Comparison of ENCODE assay signal across 8 cellular contexts in genomic region chr2:36355157-36355889, GRCh38. TPM values are rescaled to one million over a fixed set of nuclear protein-coding genes. Genes with fewer than 3 reads are reported as not detected.
DNase-seq lines count a peak whose midpoint lies in the region; ATAC-seq and TF ChIP-seq lines count a peak whose summit lies in the region.

Gene CRIM1 (plus strand): TSS chr2:36355778. CDS start chr2:36356293, 515 bp downstream.

- H3K27me3 ChIP-seq in heart right ventricle (peaks cover 0 to 34% (median 0%) of the 10 kb centered on the region in 7 donors), trophoblast cell (ENCODE audit: insufficient read depth, low read length) (no peaks in the 10 kb centered on the region), vagina (no peaks in the 10 kb centered on the region)

- H3K79me1 ChIP-seq in trophoblast cell (ENCODE audit: low read length), result peaks cover 22% of the 10 kb centered on the region

- peak within 1 kb of the TSS; percentile 89 for H2BK120ac ChIP-seq in trophoblast cell (ENCODE audit: insufficient read depth, low read length, poor library complexity)

- peak within 1 kb of the TSS; percentile 53 for H4K8ac ChIP-seq in trophoblast cell (ENCODE audit: low read depth, low read length)

- H3K4me3 ChIP-seq in heart right ventricle (peak within 1 kb of the TSS; percentile 56 to 95 (median 89)), trophoblast cell (ENCODE audit: low read depth, low read length) (peak within 1 kb of the TSS; percentile 93), vagina (peak within 1 kb of the TSS; percentile 85 to 97)

- H3K4me3 Mint-ChIP-seq in CD14-positive monocyte, result peak within 1 kb of the TSS; percentile 80 to 90

- DNase-seq in CD14-positive monocyte (ENCODE audit: low spot score), result no peak
- DNase-seq in SW 1271 (lab: John Stamatoyannopoulos, UW), result peak; percentile 63 to 87
- peak in 55 of 56 donors; percentile 15 to 88 (median 76) for DNase-seq in amygdala (lab: John Stamatoyannopoulos, UW)
- DNase-seq in heart right ventricle, result peak; percentile 90 to 93
- peak; percentile 72 to 79 for DNase-seq in trophoblast cell
- peak in 1 of 2 donors; percentile 93 for DNase-seq in vagina (ENCODE audit: extremely low spot score in 2 of 2)

- peak within 1 kb of the TSS; percentile 99 for H3K18ac ChIP-seq in trophoblast cell (ENCODE audit: low read length)

- H4K12ac ChIP-seq in trophoblast cell (ENCODE audit: low read depth, low read length), result peak within 1 kb of the TSS; percentile 91

- peak within 1 kb of the TSS in 1 of 7 donors; percentile 49 for H3K27ac Mint-ChIP-seq in CD14-positive monocyte

- H3K79me2 ChIP-seq in trophoblast cell (ENCODE audit: control insufficient read depth, insufficient read depth, low read length, poor library complexity), result peaks cover 25% of the 10 kb centered on the region

- peak within 1 kb of the TSS; percentile 67 for H3K4me2 ChIP-seq in trophoblast cell (ENCODE audit: low read length)

- H3K9me3 ChIP-seq in heart right ventricle, result no peaks in the 10 kb centered on the region
- H3K9me3 ChIP-seq in trophoblast cell (ENCODE audit: insufficient read depth, low read depth, low read length), result no peaks in the 10 kb centered on the region
- no peaks in the 10 kb centered on the region for H3K9me3 ChIP-seq in vagina

- peak within 1 kb of the TSS; percentile 94 for H2BK5ac ChIP-seq in trophoblast cell (ENCODE audit: low read depth, low read length, poor library complexity)

- peaks cover 0 to 14% (median 10%) of the 10 kb centered on the region in 7 donors for H3K9me3 Mint-ChIP-seq in CD14-positive monocyte

- peak within 1 kb of the TSS; percentile 34 for H2AK5ac ChIP-seq in trophoblast cell (ENCODE audit: low read length)

- H3K27ac ChIP-seq in heart right ventricle (peak within 1 kb of the TSS; percentile 81 to 93 (median 91)), trophoblast cell (ENCODE audit: low read depth, low read length) (peak within 1 kb of the TSS; percentile 87), vagina (peak within 1 kb of the TSS; percentile 86)

- ATAC-seq in GM19395 (IDR thresholded peaks at IDR 0.05; ENCODE audit: unreplicated experiment), result peak; percentile 41
- ATAC-seq in HG03460 (IDR thresholded peaks at IDR 0.05; ENCODE audit: unreplicated experiment), result peak; percentile 38
- ATAC-seq in heart right ventricle, result peak; percentile 69 to 93 (median 80)

- peaks cover 44 to 59% (median 45%) of the 10 kb centered on the region in 3 donors for H3K27me3 Mint-ChIP-seq in CD14-positive monocyte (ENCODE audit: low read depth in 3 of 3)

- H3K9ac ChIP-seq in trophoblast cell (ENCODE audit: low read length), result peak within 1 kb of the TSS; percentile 87

- H2AFZ ChIP-seq in trophoblast cell (ENCODE audit: insufficient read depth, low read length, poor library complexity), result peak within 1 kb of the TSS; percentile 74

- H3K14ac ChIP-seq in trophoblast cell (ENCODE audit: low read length), result peak within 1 kb of the TSS; percentile 98

- TF ChIP-seq CTCF in CD14-positive monocyte (IDR thresholded peaks at IDR 0.05) (no peak), heart right ventricle (IDR thresholded peaks at IDR 0.05) (no peak), vagina (IDR thresholded peaks at IDR 0.05) (no peak)

- peak within 1 kb of the TSS; percentile 91 for H2BK12ac ChIP-seq in trophoblast cell (ENCODE audit: low read length)

- peak in 1 of 2 donors; percentile 95 for TF ChIP-seq POLR2A in vagina (IDR thresholded peaks at IDR 0.05)

- H3K4ac ChIP-seq in trophoblast cell (ENCODE audit: low read depth, low read length), result peak within 1 kb of the TSS; percentile 81

- H3K4me1 ChIP-seq in heart right ventricle (peaks cover 8 to 55% (median 44%) of the 10 kb centered on the region in 9 donors), trophoblast cell (ENCODE audit: control insufficient read depth in 1 of 2, insufficient read depth in 2 of 2, low read length in 2 of 2) (peaks cover 2 to 7% of the 10 kb centered on the region in 2 experiments), vagina (peaks cover 39% of the 10 kb centered on the region)

- H3K4me1 Mint-ChIP-seq in CD14-positive monocyte, result peaks cover 58% of the 10 kb centered on the region

- no peaks in the 10 kb centered on the region for H3K36me3 ChIP-seq in heart right ventricle
- no peaks in the 10 kb centered on the region for H3K36me3 ChIP-seq in trophoblast cell (ENCODE audit: control insufficient read depth in 1 of 2, insufficient read depth in 2 of 2, low read length in 2 of 2)
- H3K36me3 ChIP-seq in vagina, result no peaks in the 10 kb centered on the region

- WGBS in heart right ventricle, 2 donors, result 0 to 1% methylated on average over 52 to 79 of the region's 82 CpGs
- WGBS in trophoblast cell (ENCODE audit: extremely low coverage, insufficient coverage, insufficient read length), result no CpG with 5 or more reads among the region's 82 CpGs

- H4K91ac ChIP-seq in trophoblast cell (ENCODE audit: low read depth, low read length), result peak within 1 kb of the TSS; percentile 91

- no peak within 1 kb of the TSS for H3K23ac ChIP-seq in trophoblast cell (ENCODE audit: low read length)

- H3K36me3 Mint-ChIP-seq in CD14-positive monocyte, result peaks cover 8 to 13% of the 10 kb centered on the region in 2 donors

- intact Hi-C loops in CD14-positive monocyte (cut with micrococcal nuclease), result loop anchor here (10.0 kb wide), 2 partner anchors 309 to 429 kb away; no protein-coding TSS in a partner anchor
- intact Hi-C loops in heart right ventricle (cut with DNase I), result loop anchor here in 9 of 10 donors (2.0 to 10.0 kb wide), 10 partner anchors 57 to 429 kb away; no protein-coding TSS in a partner anchor
- intact Hi-C loops in vagina (cut with DNase I), result loop anchor here (5.0 to 10.0 kb wide), 4 partner anchors 99 to 429 kb away; no protein-coding TSS in a partner anchor

RNA-seq across cellular contexts. Expression of gene CRIM1, which starts in this region (rescaled TPM):
- polyA plus RNA-seq in CD14-positive monocyte (under 1 TPM in 1 of 2 donors, not detected in 1; 0.08 TPM), heart right ventricle (10 to 100 TPM; 14.1 to 21.4 TPM)
- total RNA-seq in heart right ventricle (10 to 100 TPM; 35.1 to 83.6 (median 66.5) TPM), vagina (60.4 TPM)
- polyA plus RNA-seq in trophoblast cell (2013), result 49.0 and 54.7 TPM in 2 replicates

Comparison
In these comparisons a context has a peak if more than half of its experiments do, and no peak if none do; other contexts are left out.
1. RNA of gene CRIM1 (polyA plus RNA-seq): 14.1 to 21.4 TPM in heart right ventricle; 0.08 TPM in CD14-positive monocyte; every median in the first group is over 10 times any median in the second.
2. Peak in every context shown above with its lines, with median percentiles within 50 percentile points of each other: ATAC-seq, H3K27ac ChIP-seq and H3K4me3 ChIP-seq.